8 cellular contexts compared by ENCODE assay signal in genomic region chr20:50731055-50731929, GRCh38. TPM values are rescaled to one million over a fixed set of nuclear protein-coding genes. Genes with fewer than 3 reads are reported as not detected.
A peak's percentile ranks its signal among the peaks of the same experiment; 100 is the strongest.
DNase-seq lines count a peak whose midpoint lies in the region; ATAC-seq and TF ChIP-seq lines count a peak whose summit lies in the region.

Gene PARD6B, plus strand, starts transcription at chr20:50731580. Its CDS starts 207 bp downstream, at chr20:50731787.

- H3K27ac ChIP-seq in adrenal gland = peak within 1 kb of the TSS in 4 of 5 donors; percentile 41 to 79 (median 70)
- H3K27ac ChIP-seq in heart right ventricle = peak within 1 kb of the TSS; percentile 59 to 89 (median 82)

- no peaks in the 10 kb centered on the region for H3K9me3 Mint-ChIP-seq in type B pancreatic cell

- H3K36me3 Mint-ChIP-seq in type B pancreatic cell = peaks cover 9% of the 10 kb centered on the region

- no peaks in the 10 kb centered on the region for H3K9me3 ChIP-seq in adrenal gland (replicated peaks in 1 of 3)
- no peaks in the 10 kb centered on the region for H3K9me3 ChIP-seq in heart right ventricle

- TF ChIP-seq POLR2A in GM15510 (IDR thresholded peaks at IDR 0.05; ENCODE audit: borderline replicate concordance, extremely low read depth, insufficient read length) = peak; percentile 62
- TF ChIP-seq POLR2A in adrenal gland (IDR thresholded peaks at IDR 0.05) = peak; percentile 62 to 72

- H3K27ac Mint-ChIP-seq in type B pancreatic cell = peak within 1 kb of the TSS; percentile 97

- 0 to 1% (median 0%) methylated on average over 25 to 106 of the region's 114 CpGs; no CpG with 5 or more reads in 1 of the 4 donors for WGBS in adrenal gland, 4 donors
- WGBS in heart right ventricle, 2 donors = 0 to 1% methylated on average over 51 to 113 of the region's 114 CpGs

- ATAC-seq in HG02870 (IDR thresholded peaks at IDR 0.05; ENCODE audit: unreplicated experiment) (peak; percentile 87), heart right ventricle (peak; percentile 97 to 99 (median 98))

- H3K4me1 ChIP-seq in adrenal gland (replicated peaks in 1 of 2) = peaks cover 8 to 22% of the 10 kb centered on the region in 2 donors
- peaks cover 0 to 35% (median 21%) of the 10 kb centered on the region in 9 donors for H3K4me1 ChIP-seq in heart right ventricle

- H3K27me3 Mint-ChIP-seq in type B pancreatic cell = peaks cover 8% of the 10 kb centered on the region

- no peak for TF ChIP-seq CTCF in adrenal gland (IDR thresholded peaks at IDR 0.05)
- peak in 1 of 9 donors; percentile 9 for TF ChIP-seq CTCF in heart right ventricle (IDR thresholded peaks at IDR 0.05)
- no peak for TF ChIP-seq CTCF in type B pancreatic cell (conservative IDR thresholded peaks at IDR 0.05)

- H3K36me3 ChIP-seq in adrenal gland (replicated peaks in 1 of 2) = no peaks in the 10 kb centered on the region
- no peaks in the 10 kb centered on the region for H3K36me3 ChIP-seq in heart right ventricle

- H3K27me3 ChIP-seq in adrenal gland (no peaks in the 10 kb centered on the region), heart right ventricle (peaks cover 0 to 17% (median 3%) of the 10 kb centered on the region in 7 donors)

- peak within 1 kb of the TSS; percentile 93 for H3K4me3 Mint-ChIP-seq in type B pancreatic cell

- peaks cover 42% of the 10 kb centered on the region for H3K4me1 Mint-ChIP-seq in type B pancreatic cell (ENCODE audit: unreplicated experiment)

- DNase-seq in NCI-H1436 treated with DMSO at 0.1 percent for 48 hours (lab: John Stamatoyannopoulos, UW) (peak; percentile 95), SW480 (ENCODE audit: low spot score) (peak; percentile 100), adrenal gland (peak; percentile 97 to 99 (median 98)), heart right ventricle (peak; percentile 94 to 95), pons (ENCODE audit: low spot score) (peak; percentile 93), type B pancreatic cell (ENCODE audit: extremely low spot score, unreplicated experiment) (peak; percentile 99)

- intact Hi-C loops in adrenal gland (cut with DNase I) = no loop called here
- intact Hi-C loops in heart right ventricle (cut with DNase I) = loop anchor here in 2 of 10 donors (5.0 to 10.0 kb wide), 2 partner anchors 69 to 136 kb away; no protein-coding TSS in a partner anchor

- H3K4me3 ChIP-seq in adrenal gland = peak within 1 kb of the TSS; percentile 28 to 90 (median 70)
- peak within 1 kb of the TSS; percentile 50 to 93 (median 84) for H3K4me3 ChIP-seq in heart right ventricle

RNA-seq across cellular contexts. Expression of gene PARD6B, which starts in this region (rescaled TPM):
- total RNA-seq in adrenal gland (10 to 100 TPM in 1 of 8 donors, 1 to 10 TPM in 7; 4.6 to 10.8 (median 6.5) TPM), heart right ventricle (1 to 10 TPM; 1.7 to 7.1 (median 3.7) TPM), type B pancreatic cell (ENCODE audit: low replicate concordance) (27.7 and 50.0 TPM in 2 replicates)
- polyA plus RNA-seq in adrenal gland (1 to 10 TPM; 1.1 to 2.4 (median 1.5) TPM), heart right ventricle (1 to 10 TPM; 1.3 to 3.1 TPM)

Comparison
In these comparisons a context has a peak if more than half of its experiments do, and no peak if none do; other contexts are left out.
1. Peak in every context shown above with its lines: DNase-seq, ATAC-seq, H3K4me3 ChIP-seq and H3K27ac ChIP-seq.